In genomic region chr2:120251863-120252206, GRCh38 we compare ENCODE assay signal across 1 cellular context.
TF ChIP-seq lines count a peak whose summit lies in the region.

No MANE protein-coding gene starts in this region.

TF ChIP-seq in H1, 55 proteins besides CTCF, POLR2A, EP300 and RAD21:
- TF ChIP-seq PHF8 (conservative IDR thresholded peaks at IDR 0.05; ENCODE audit: low read depth, low read length) (no peak), TAF1 (IDR thresholded peaks at IDR 0.05; ENCODE audit: low read depth, low read length) (no peak), RXRA (IDR thresholded peaks at IDR 0.05; ENCODE audit: insufficient read depth, low read depth, low read length) (no peak), CEBPB (IDR thresholded peaks at IDR 0.05; ENCODE audit: low read depth, low read length) (no peak), TCF12 (IDR thresholded peaks at IDR 0.05; ENCODE audit: low read depth, low read length) (no peak), SUZ12 (IDR thresholded peaks at IDR 0.05; ENCODE audit: low read length) (no peak), SIN3A (conservative IDR thresholded peaks at IDR 0.05 in 1 of 2, IDR thresholded peaks at IDR 0.05 in 1 of 2; ENCODE audit: low read depth in 1 of 2, low read length in 2 of 2) (no peak), RBBP5 (IDR thresholded peaks at IDR 0.05; ENCODE audit: borderline replicate concordance, low read depth, low read length) (no peak), RNF2 (IDR thresholded peaks at IDR 0.05; ENCODE audit: borderline replicate concordance, low read depth, low read length, missing control alignments, poor library complexity, severe bottlenecking) (no peak), SRF (IDR thresholded peaks at IDR 0.05; ENCODE audit: low read depth, low read length) (no peak), KDM5A (IDR thresholded peaks at IDR 0.05; ENCODE audit: low read length) (no peak)
